In the genomic region with DNA sequence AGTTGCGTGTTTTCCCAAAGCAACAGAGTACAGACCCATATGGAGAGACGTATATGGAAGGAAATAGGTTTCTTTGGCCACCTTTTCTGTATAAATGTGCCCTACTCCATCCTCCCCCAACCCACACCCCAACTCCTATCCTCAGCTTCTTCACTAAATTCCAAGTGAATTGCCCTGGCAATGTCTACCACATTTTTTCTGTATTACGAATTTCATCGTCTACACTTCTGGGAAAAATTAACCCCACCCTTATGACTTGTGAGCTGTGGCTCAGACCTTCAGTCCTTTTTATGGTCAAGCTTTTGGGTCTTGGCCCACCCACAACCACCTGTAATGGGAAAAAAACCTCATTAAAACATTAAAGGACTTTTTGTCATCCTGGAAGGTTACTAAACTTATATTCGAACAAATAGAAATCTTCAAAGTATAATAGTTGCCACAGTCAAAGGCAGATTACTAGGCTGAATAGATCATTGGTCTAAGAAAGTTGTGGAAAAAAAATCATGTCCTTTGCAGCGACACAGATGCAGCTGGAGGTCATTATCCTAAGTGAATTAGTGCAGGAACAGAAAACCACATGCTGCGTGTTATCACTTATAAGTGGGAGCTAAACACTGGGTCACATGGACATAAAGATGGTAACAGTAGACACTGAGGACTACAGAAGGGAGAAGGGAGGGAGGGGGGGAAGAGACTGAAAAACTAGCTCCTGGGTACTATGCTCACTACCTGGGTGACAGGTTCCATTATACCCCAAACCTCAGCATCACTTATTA, we compare ENCODE assay signal across 18 cellular contexts. TPM values are rescaled to one million over a fixed set of nuclear protein-coding genes. Genes with fewer than 3 reads are reported as not detected.
A peak's percentile ranks its signal among the peaks of the same experiment; 100 is the strongest.
DNase-seq lines count a peak whose midpoint lies in the region; ATAC-seq, FAIRE-seq and TF ChIP-seq lines count a peak whose summit lies in the region.
"Had no signal": no experiment of that assay in that cellular context is flagged by ENCODE, and none has a peak within 500 bp of the region (broad histone marks: within the 10 kb centered on the region; RNA-seq: fewer than 3 reads in every experiment).

No MANE protein-coding gene starts in this region.

- peaks cover 2% of the 10 kb centered on the region for H3K9me3 Mint-ChIP-seq in activated naive CD8-positive, alpha-beta T cell treated with anti-CD3 and anti-CD28 coated beads for 36 hours
- H3K9me3 Mint-ChIP-seq in activated naive CD8-positive, alpha-beta T cell treated with anti-CD3 and anti-CD28 coated beads, Interleukin-2, amount 50 U/mL, for 24 hours, result no peaks in the 10 kb centered on the region
- H3K9me3 Mint-ChIP-seq: stimulated activated effector memory CD8-positive, alpha-beta T cell treated with anti-CD3 and anti-CD28 coated beads, Interleukin-12 subunit alpha, Interleukin-12 subunit beta, amount 100 ng/mL, for 72 hours had no signal

- peaks cover 47% of the 10 kb centered on the region for H3K4me1 Mint-ChIP-seq in activated naive CD8-positive, alpha-beta T cell treated with anti-CD3 and anti-CD28 coated beads for 36 hours
- peaks cover 60% of the 10 kb centered on the region for H3K4me1 Mint-ChIP-seq in activated naive CD8-positive, alpha-beta T cell treated with anti-CD3 and anti-CD28 coated beads, Interleukin-2, amount 50 U/mL, for 24 hours

- intact Hi-C loops in esophagus muscularis mucosa (cut with DNase I), result loop anchor here (10.0 kb wide), 1 partner anchor 375 kb away; the partner anchor contains the start of gene FAM177A1

- H3K4me3 ChIP-seq in esophagus muscularis mucosa, result no peak overlapping the region
- H3K4me3 ChIP-seq in thoracic aorta, result no peak overlapping the region
- H3K4me3 ChIP-seq: prostate gland had no signal

- WGBS in esophagus muscularis mucosa, result 58% methylated on average over 7 of the region's 7 CpGs

- no peaks in the 10 kb centered on the region for H3K36me3 Mint-ChIP-seq in activated naive CD8-positive, alpha-beta T cell treated with anti-CD3 and anti-CD28 coated beads for 36 hours
- H3K36me3 Mint-ChIP-seq in activated naive CD8-positive, alpha-beta T cell treated with anti-CD3 and anti-CD28 coated beads, Interleukin-2, amount 50 U/mL, for 24 hours (ENCODE audit: low read depth), result peaks cover 3% of the 10 kb centered on the region

- no peaks in the 10 kb centered on the region for H3K9me3 ChIP-seq in esophagus muscularis mucosa
- H3K9me3 ChIP-seq in thoracic aorta, result no peaks in the 10 kb centered on the region
- H3K9me3 ChIP-seq: prostate gland had no signal

- no peak for DNase-seq in activated naive CD8-positive, alpha-beta T cell treated with anti-CD3 and anti-CD28 coated beads for 36 hours
- no peak for DNase-seq in activated naive CD8-positive, alpha-beta T cell treated with anti-CD3 and anti-CD28 coated beads, Interleukin-2, amount 50 U/mL, for 24 hours
- DNase-seq in RCC 7860 (ENCODE audit: low spot score) (peak; percentile 60), esophagus muscularis mucosa (ENCODE audit: extremely low spot score) (no peak), thoracic aorta (ENCODE audit: low spot score) (no peak), nucleus accumbens (lab: John Stamatoyannopoulos, UW) (no peak), GM19240 (ENCODE audit: insufficient read length, low spot score) (no peak)
- DNase-seq: amygdala, DMS53, KG1, midbrain, NCI-H2171 treated with DMSO at 0.1 percent for 48 hours, SHP77 treated with DMSO at 0.1 percent for 48 hours had no signal

- no peak for TF ChIP-seq EP300 in esophagus muscularis mucosa (IDR thresholded peaks at IDR 0.05)

- H3K27me3 ChIP-seq in esophagus muscularis mucosa, result no peaks in the 10 kb centered on the region
- H3K27me3 ChIP-seq in thoracic aorta (replicated peaks; ENCODE audit: insufficient read depth), result no peaks in the 10 kb centered on the region

- ATAC-seq in activated naive CD8-positive, alpha-beta T cell treated with anti-CD3 and anti-CD28 coated beads, Interleukin-2, amount 50 U/mL, for 24 hours, result no peak
- no peak for ATAC-seq in thoracic aorta (ENCODE audit: insufficient number of reproducible peaks, low FRiP score, low read depth)
- no peak for ATAC-seq in activated CD4-positive, CD25-positive, alpha-beta regulatory T cell treated with anti-CD3 and anti-CD28 coated beads, Interleukin-2, amount 50 U/mL, for 24 hours
- ATAC-seq: HCT116; stimulated activated effector memory CD8-positive, alpha-beta T cell treated with anti-CD3 and anti-CD28 coated beads, Interleukin-12 subunit alpha, Interleukin-12 subunit beta, amount 100 ng/mL, for 72 hours had no signal

- peak overlapping the region; percentile 37 for H3K27ac Mint-ChIP-seq in activated naive CD8-positive, alpha-beta T cell treated with anti-CD3 and anti-CD28 coated beads for 36 hours
- H3K27ac Mint-ChIP-seq in activated naive CD8-positive, alpha-beta T cell treated with anti-CD3 and anti-CD28 coated beads, Interleukin-2, amount 50 U/mL, for 24 hours, result no peak overlapping the region
- H3K27ac Mint-ChIP-seq: stimulated activated effector memory CD8-positive, alpha-beta T cell treated with anti-CD3 and anti-CD28 coated beads, Interleukin-12 subunit alpha, Interleukin-12 subunit beta, amount 100 ng/mL, for 72 hours had no signal

- no peak for TF ChIP-seq POLR2A in esophagus muscularis mucosa (IDR thresholded peaks at IDR 0.05; ENCODE audit: low read depth)

- no peak overlapping the region for H3K4me3 Mint-ChIP-seq in activated naive CD8-positive, alpha-beta T cell treated with anti-CD3 and anti-CD28 coated beads for 36 hours
- no peak overlapping the region for H3K4me3 Mint-ChIP-seq in activated naive CD8-positive, alpha-beta T cell treated with anti-CD3 and anti-CD28 coated beads, Interleukin-2, amount 50 U/mL, for 24 hours
- H3K4me3 Mint-ChIP-seq: stimulated activated effector memory CD8-positive, alpha-beta T cell treated with anti-CD3 and anti-CD28 coated beads, Interleukin-12 subunit alpha, Interleukin-12 subunit beta, amount 100 ng/mL, for 72 hours had no signal

- peak overlapping the region in 3 of 4 donors; percentile 0 to 47 (median 45) for H3K27ac ChIP-seq in esophagus muscularis mucosa (replicated peaks in 1 of 4)
- H3K27ac ChIP-seq in thoracic aorta, result peak overlapping the region; percentile 8 to 44
- H3K27ac ChIP-seq: prostate gland, VCaP had no signal

- TF ChIP-seq CTCF in esophagus muscularis mucosa (IDR thresholded peaks at IDR 0.05) (no peak), thoracic aorta (IDR thresholded peaks at IDR 0.05) (no peak)

- H3K27me3 Mint-ChIP-seq in activated naive CD8-positive, alpha-beta T cell treated with anti-CD3 and anti-CD28 coated beads for 36 hours, result no peaks in the 10 kb centered on the region
- peaks cover 3% of the 10 kb centered on the region for H3K27me3 Mint-ChIP-seq in activated naive CD8-positive, alpha-beta T cell treated with anti-CD3 and anti-CD28 coated beads, Interleukin-2, amount 50 U/mL, for 24 hours

- H3K36me3 ChIP-seq in esophagus muscularis mucosa (no peaks in the 10 kb centered on the region), thoracic aorta (no peaks in the 10 kb centered on the region)
- H3K36me3 ChIP-seq: prostate gland had no signal

- H3K4me1 ChIP-seq in esophagus muscularis mucosa (peaks cover 4 to 42% (median 32%) of the 10 kb centered on the region in 4 donors), thoracic aorta (ENCODE audit: control insufficient read depth in 1 of 2, low read depth in 2 of 2) (peaks cover under 1 to 11% of the 10 kb centered on the region in 2 donors)
- H3K4me1 ChIP-seq: prostate gland had no signal

- no peak for FAIRE-seq in RCC 7860 (lab: Jason Lieb, UNC)

RNA-seq across cellular contexts. Expression of gene NFKBIA, which starts 15.7 kb away (rescaled TPM):
- total RNA-seq in activated naive CD8-positive, alpha-beta T cell treated with anti-CD3 and anti-CD28 coated beads for 36 hours, result 100 to 1,000 TPM; 395 to 400 TPM
- 100 to 1,000 TPM; 387 to 416 (median 398) TPM for total RNA-seq in esophagus muscularis mucosa
- total RNA-seq in thoracic aorta, result 100 to 1,000 TPM; 366 to 378 TPM
